Comparison of ENCODE assay signal across 8 cellular contexts in genomic region chr3:104291437-104291851, GRCh38.
DNase-seq lines count a peak whose midpoint lies in the region; ATAC-seq, FAIRE-seq and TF ChIP-seq lines count a peak whose summit lies in the region.

No MANE protein-coding gene starts in this region.

- H3K4me1 ChIP-seq in Peyer's patch (no peaks in the 10 kb centered on the region), keratinocyte (ENCODE audit: control insufficient read depth, extremely low read depth, insufficient read depth, low read length) (no peaks in the 10 kb centered on the region)

- H3K27ac ChIP-seq in Peyer's patch (no peak overlapping the region), keratinocyte (ENCODE audit: control insufficient read depth, insufficient read depth, low read length) (no peak overlapping the region)

- H3K4me1 Mint-ChIP-seq in naive thymus-derived CD8-positive, alpha-beta T cell: peaks cover 0 to 11% (median 7%) of the 10 kb centered on the region in 4 donors
- no peaks in the 10 kb centered on the region for H3K4me1 Mint-ChIP-seq in glutamatergic neuron (ENCODE audit: low read depth, unreplicated experiment)

- FAIRE-seq in keratinocyte (lab: Jason Lieb, UNC): no peak

- peak overlapping the region; percentile 5 for H2AFZ ChIP-seq in keratinocyte (ENCODE audit: control insufficient read depth, low read length)

- peaks cover 0 to 12% (median 4%) of the 10 kb centered on the region in 9 donors for H3K9me3 Mint-ChIP-seq in naive thymus-derived CD8-positive, alpha-beta T cell
- H3K9me3 Mint-ChIP-seq in glutamatergic neuron (ENCODE audit: unreplicated experiment): no peaks in the 10 kb centered on the region

- H3K36me3 ChIP-seq in Peyer's patch (no peaks in the 10 kb centered on the region), keratinocyte (ENCODE audit: control insufficient read depth in 2 of 2, extremely low read depth in 1 of 2, insufficient read depth in 2 of 2, low read length in 2 of 2) (no peaks in the 10 kb centered on the region)

- POLR2A ChIA-PET in naive thymus-derived CD8-positive, alpha-beta T cell (lab: Charles Lee): no interaction called here

- no peak overlapping the region for H3K9ac ChIP-seq in keratinocyte (ENCODE audit: control insufficient read depth, extremely low read depth, insufficient read depth, low read length)

- H3K9me3 ChIP-seq in Peyer's patch: no peaks in the 10 kb centered on the region
- no peaks in the 10 kb centered on the region for H3K9me3 ChIP-seq in keratinocyte (ENCODE audit: control insufficient read depth, low read depth, low read length)

- no peak for TF ChIP-seq POLR2A in Peyer's patch (IDR thresholded peaks at IDR 0.05)

- peak overlapping the region in 3 of 10 donors; percentile 28 to 54 (median 34) for H3K4me3 Mint-ChIP-seq in naive thymus-derived CD8-positive, alpha-beta T cell
- H3K4me3 Mint-ChIP-seq in glutamatergic neuron (ENCODE audit: unreplicated experiment): no peak overlapping the region

- no peak for TF ChIP-seq CTCF in Peyer's patch (IDR thresholded peaks at IDR 0.05)
- no peak for TF ChIP-seq CTCF in keratinocyte (optimal IDR thresholded peaks at IDR 0.05 in 1 of 3, IDR thresholded peaks at IDR 0.05 in 1 of 3, conservative IDR thresholded peaks at IDR 0.05 in 1 of 3; ENCODE audit: extremely low read depth in 1 of 3, insufficient read depth in 2 of 3, low read length in 3 of 3)
- no peak for TF ChIP-seq CTCF in glutamatergic neuron (IDR thresholded peaks at IDR 0.05; ENCODE audit: partially characterized antibody, unreplicated experiment)

- dilution Hi-C loops in keratinocyte (cut with MboI; ENCODE audit: extremely low pct_ligation_motif_present, low sequenced_read_pairs): no loop called here

- no peak overlapping the region for H3K4me2 ChIP-seq in keratinocyte (ENCODE audit: control insufficient read depth, extremely low read depth, insufficient read depth, low read depth, low read length)

- peak; percentile 68 for ATAC-seq in GM21717 (IDR thresholded peaks at IDR 0.05; ENCODE audit: unreplicated experiment)
- no peak for ATAC-seq in HG03108 (IDR thresholded peaks at IDR 0.05; ENCODE audit: unreplicated experiment)
- no peak for ATAC-seq in naive thymus-derived CD8-positive, alpha-beta T cell

- H3K79me2 ChIP-seq in keratinocyte (ENCODE audit: control insufficient read depth, insufficient read depth, low read length): no peaks in the 10 kb centered on the region

- peak overlapping the region in 3 of 4 donors; percentile 2 to 10 (median 7) for H3K4me3 ChIP-seq in Peyer's patch
- no peak overlapping the region for H3K4me3 ChIP-seq in keratinocyte (ENCODE audit: control insufficient read depth in 2 of 3, extremely low read depth in 1 of 3, insufficient read depth in 2 of 3, low read depth in 1 of 3, low read length in 3 of 3)

- H3K27me3 ChIP-seq in Peyer's patch (no peaks in the 10 kb centered on the region), keratinocyte (ENCODE audit: control insufficient read depth, extremely low read depth, insufficient read depth, low read length) (no peaks in the 10 kb centered on the region)

- no peaks in the 10 kb centered on the region for H4K20me1 ChIP-seq in keratinocyte (ENCODE audit: control insufficient read depth, extremely low read depth, insufficient read depth, low read length)

- DNase-seq in GM03348 (ENCODE audit: low spot score) (peak; percentile 12), Peyer's patch (no peak), keratinocyte (ENCODE audit: low read depth, low spot score) (no peak), NCI-H2107 treated with DMSO at 0.1 percent for 48 hours (lab: John Stamatoyannopoulos, UW; ENCODE audit: unreplicated experiment) (no peak), glutamatergic neuron (no peak)
- no peak for DNase-seq in naive thymus-derived CD8-positive, alpha-beta T cell

- H3K9me1 ChIP-seq in keratinocyte (ENCODE audit: control insufficient read depth, extremely low read depth, insufficient read depth, low read length): no peaks in the 10 kb centered on the region

- H3K36me3 Mint-ChIP-seq in naive thymus-derived CD8-positive, alpha-beta T cell: no peaks in the 10 kb centered on the region
- peaks cover 4% of the 10 kb centered on the region for H3K36me3 Mint-ChIP-seq in glutamatergic neuron (ENCODE audit: unreplicated experiment)

- H3K27ac Mint-ChIP-seq in naive thymus-derived CD8-positive, alpha-beta T cell: peak overlapping the region in 2 of 10 donors; percentile 44 to 55
- no peak overlapping the region for H3K27ac Mint-ChIP-seq in glutamatergic neuron (ENCODE audit: unreplicated experiment)

- H3K27me3 Mint-ChIP-seq in naive thymus-derived CD8-positive, alpha-beta T cell: no peaks in the 10 kb centered on the region
- no peaks in the 10 kb centered on the region for H3K27me3 Mint-ChIP-seq in glutamatergic neuron (ENCODE audit: unreplicated experiment)

Comparison
In these comparisons a context has a peak if more than half of its experiments do, and no peak if none do; other contexts are left out.
1. H3K4me3 ChIP-seq: peak in Peyer's patch (3 of 4); none in keratinocyte (0 of 3).